In the genomic region with DNA sequence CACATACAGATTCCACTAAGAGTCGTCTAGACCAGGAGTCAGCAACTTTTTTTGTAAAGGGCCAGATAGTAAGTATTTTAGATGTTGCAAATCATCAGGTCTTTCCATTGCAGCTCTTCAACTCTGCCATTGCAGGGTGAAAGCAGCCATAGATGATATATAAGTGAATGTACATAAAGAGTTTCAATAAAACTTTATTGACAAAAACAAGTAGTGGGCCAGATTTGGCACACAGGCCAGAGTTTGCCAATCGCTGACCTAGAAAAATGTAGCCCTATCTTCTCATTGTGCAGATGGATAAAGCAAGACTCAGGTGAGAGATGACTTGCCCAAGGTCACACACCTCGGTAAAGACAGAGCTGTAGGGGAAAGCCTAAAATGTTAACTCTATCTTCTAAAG, we compare ENCODE assay signal across 6 cellular contexts.
"Had no signal": no experiment of that assay in that cellular context is flagged by ENCODE, and none has a peak within 500 bp of the region (broad histone marks: within the 10 kb centered on the region; RNA-seq: fewer than 3 reads in every experiment).

No MANE protein-coding gene starts in this region.

- H3K4me2 ChIP-seq: KMS-11 had no signal

- H3K27ac ChIP-seq: HL-60, KMS-11 had no signal

- DNase-seq: IMR-90, KBM-7, KG1 had no signal

- H3K9ac ChIP-seq: KMS-11 had no signal

- FAIRE-seq: HTR-8/SVneo had no signal
